In the genomic region with DNA sequence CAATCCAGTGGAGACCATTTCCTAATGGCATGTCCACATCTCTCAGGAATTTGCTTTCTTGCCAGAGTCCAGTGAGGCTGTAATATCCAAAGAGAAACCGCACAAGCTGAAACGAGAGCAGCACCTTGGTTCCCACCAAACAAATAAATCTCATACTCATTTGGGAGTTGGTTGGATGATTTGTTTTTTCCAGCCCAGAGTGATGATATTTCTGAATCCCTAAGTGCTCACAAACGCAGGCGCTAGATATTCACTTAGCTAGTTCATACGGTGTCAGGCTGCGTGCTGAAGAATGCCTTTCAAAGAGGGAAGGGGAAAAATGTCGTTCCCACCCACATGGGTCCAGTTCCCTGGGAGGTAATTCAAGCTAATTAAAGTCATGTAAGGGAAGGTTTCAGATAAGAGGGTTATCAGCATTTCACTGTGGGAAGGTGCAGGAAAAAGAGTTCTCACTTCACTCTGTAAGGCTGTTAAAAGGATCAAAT, we compare ENCODE assay signal across 11 cellular contexts. TPM values are rescaled to one million over a fixed set of nuclear protein-coding genes. Genes with fewer than 3 reads are reported as not detected.
DNase-seq lines count a peak whose midpoint lies in the region; ATAC-seq and TF ChIP-seq lines count a peak whose summit lies in the region.
"Had no signal": no experiment of that assay in that cellular context is flagged by ENCODE, and none has a peak within 500 bp of the region (broad histone marks: within the 10 kb centered on the region; RNA-seq: fewer than 3 reads in every experiment).

No MANE protein-coding gene starts in this region.

- H3K79me2 ChIP-seq in PC-3 (ENCODE audit: low read length) (no peaks in the 10 kb centered on the region), fibroblast of lung (ENCODE audit: control insufficient read depth, insufficient read depth, low read length) (no peaks in the 10 kb centered on the region), neural cell (replicated peaks; ENCODE audit: insufficient read depth, low read length) (no peaks in the 10 kb centered on the region), Karpas-422 (ENCODE audit: low read length) (no peaks in the 10 kb centered on the region)

- peaks cover 17% of the 10 kb centered on the region for H3F3A ChIP-seq in PC-3 (ENCODE audit: low read length, unreplicated experiment)
- no peaks in the 10 kb centered on the region for H3F3A ChIP-seq in neural cell (ENCODE audit: insufficient read depth, low read length, poor library complexity, severe bottlenecking)

- peak overlapping the region; percentile 43 for H3K4me3 ChIP-seq in PC-3 (ENCODE audit: low read length)
- H3K4me3 ChIP-seq in fibroblast of lung (replicated peaks in 1 of 4; ENCODE audit: control extremely low read depth in 1 of 4, insufficient read depth in 1 of 4, low read depth in 3 of 4, low read length in 4 of 4): peak overlapping the region in 1 of 4 experiments; percentile 8
- peak overlapping the region; percentile 5 for H3K4me3 ChIP-seq in neural cell (ENCODE audit: low read length)
- no peak overlapping the region for H3K4me3 ChIP-seq in Karpas-422 (ENCODE audit: low read length)
- H3K4me3 ChIP-seq: BLaER1 treated with 17β-estradiol and CSF1 and Interleukin-3, amounts not matched to agents 10 nM and 100 nM had no signal

- DNase-seq in AG08396 (ENCODE audit: low spot score): peak; percentile 30
- DNase-seq in PC-3: no peak
- peak; percentile 50 to 99 for DNase-seq in fibroblast of lung (ENCODE audit: low read depth in 2 of 2)
- no peak for DNase-seq in caudate nucleus (lab: John Stamatoyannopoulos, UW)
- DNase-seq in Karpas-422: no peak
- no peak for DNase-seq in HPDE6-E6E7 (ENCODE audit: extremely low spot score)
- DNase-seq: activated effector memory CD4-positive, alpha-beta T cell treated with Interleukin-2 at 50 U/mL for 16 hours; NCI-H2081 had no signal

- H2AFZ ChIP-seq in PC-3 (ENCODE audit: low read length) (no peak overlapping the region), fibroblast of lung (ENCODE audit: low read length) (no peak overlapping the region), neural cell (ENCODE audit: low read depth, low read length) (no peak overlapping the region), Karpas-422 (ENCODE audit: low read length) (no peak overlapping the region)

- POLR2A ChIA-PET in PC-3 (lab: Charles Lee; ENCODE audit: unreplicated experiment): interaction anchor here (0.7 kb wide), 1 partner anchor 368 kb away, joined by 4 read pairs; no protein-coding TSS in a partner anchor

- H3K4me1 ChIP-seq in PC-3 (ENCODE audit: insufficient read depth, low read length) (peaks cover 27% of the 10 kb centered on the region), fibroblast of lung (ENCODE audit: control insufficient read depth, extremely low read depth, insufficient read depth, low read length) (no peaks in the 10 kb centered on the region), Karpas-422 (ENCODE audit: low read length) (no peaks in the 10 kb centered on the region)
- H3K4me1 ChIP-seq: BLaER1 treated with 17β-estradiol and CSF1 and Interleukin-3, amounts not matched to agents 10 nM and 100 nM had no signal

- H3K36me3 ChIP-seq in PC-3 (ENCODE audit: low read depth, low read length) (no peaks in the 10 kb centered on the region), fibroblast of lung (ENCODE audit: control insufficient read depth, insufficient read depth, low read length) (no peaks in the 10 kb centered on the region), neural cell (ENCODE audit: insufficient read depth, low read length) (no peaks in the 10 kb centered on the region), Karpas-422 (ENCODE audit: insufficient read depth, low read length) (no peaks in the 10 kb centered on the region)
- H3K36me3 ChIP-seq: BLaER1 treated with 17β-estradiol and CSF1 and Interleukin-3, amounts not matched to agents 10 nM and 100 nM had no signal

- H3K4me2 ChIP-seq in PC-3 (ENCODE audit: low read length) (peak overlapping the region; percentile 81), fibroblast of lung (ENCODE audit: extremely low read depth, insufficient read depth, low read length) (peak overlapping the region; percentile 2), neural cell (ENCODE audit: low read length) (no peak overlapping the region), Karpas-422 (ENCODE audit: low read depth, low read length, poor library complexity, severe bottlenecking) (no peak overlapping the region)
- H3K4me2 ChIP-seq: BLaER1 treated with 17β-estradiol and CSF1 and Interleukin-3, amounts not matched to agents 10 nM and 100 nM had no signal

- no peaks in the 10 kb centered on the region for H4K20me1 ChIP-seq in PC-3 (ENCODE audit: low read length)
- no peaks in the 10 kb centered on the region for H4K20me1 ChIP-seq in fibroblast of lung (ENCODE audit: control insufficient read depth, extremely low read depth, insufficient read depth, low read length)
- no peaks in the 10 kb centered on the region for H4K20me1 ChIP-seq in neural cell (ENCODE audit: insufficient read depth)
- no peaks in the 10 kb centered on the region for H4K20me1 ChIP-seq in Karpas-422 (ENCODE audit: insufficient read depth, low read depth, low read length)
- H4K20me1 ChIP-seq: BLaER1 treated with 17β-estradiol and CSF1 and Interleukin-3, amounts not matched to agents 10 nM and 100 nM had no signal

- H3K27me3 ChIP-seq in PC-3 (ENCODE audit: low read length) (no peaks in the 10 kb centered on the region), fibroblast of lung (ENCODE audit: control insufficient read depth, insufficient read depth, low read length) (no peaks in the 10 kb centered on the region), neural cell (ENCODE audit: insufficient read depth, low read depth, low read length) (no peaks in the 10 kb centered on the region), Karpas-422 (ENCODE audit: low read length) (no peaks in the 10 kb centered on the region)
- H3K27me3 ChIP-seq: BLaER1 treated with 17β-estradiol and CSF1 and Interleukin-3, amounts not matched to agents 10 nM and 100 nM had no signal

- TF ChIP-seq CTCF in PC-3 (conservative IDR thresholded peaks at IDR 0.05; ENCODE audit: low read depth, low read length) (no peak), fibroblast of lung (conservative IDR thresholded peaks at IDR 0.05 in 1 of 2, IDR thresholded peaks at IDR 0.05 in 1 of 2; ENCODE audit: low read depth in 1 of 2, low read length in 2 of 2) (no peak), neural cell (IDR thresholded peaks at IDR 0.05; ENCODE audit: poor library complexity, severe bottlenecking) (no peak)

- intact Hi-C loops in PC-3 (cut with micrococcal nuclease): loop anchor here (1.0 to 5.0 kb wide), 3 partner anchors 80 to 350 kb away; no protein-coding TSS in a partner anchor

- ATAC-seq in PC-3 (peak; percentile 68), HG03095 (IDR thresholded peaks at IDR 0.05; ENCODE audit: unreplicated experiment) (no peak)

- CTCF ChIA-PET in PC-3 (lab: Charles Lee): interaction anchor here (1.0 kb wide), 1 partner anchor 639 kb away, joined by 3 read pairs; no protein-coding TSS in a partner anchor

- H3K27ac ChIP-seq in PC-3 (ENCODE audit: low read length): peak overlapping the region; percentile 98
- no peak overlapping the region for H3K27ac ChIP-seq in fibroblast of lung (ENCODE audit: insufficient read depth, low read length)
- peak overlapping the region; percentile 27 for H3K27ac ChIP-seq in neural cell (ENCODE audit: low read length)
- H3K27ac ChIP-seq in caudate nucleus (ENCODE audit: low read depth, low read length): no peak overlapping the region
- no peak overlapping the region for H3K27ac ChIP-seq in Karpas-422 (ENCODE audit: low read length)
- H3K27ac ChIP-seq: BLaER1 treated with 17β-estradiol and CSF1 and Interleukin-3, amounts not matched to agents 10 nM and 100 nM had no signal

- peak overlapping the region; percentile 90 for H3K9ac ChIP-seq in PC-3 (ENCODE audit: low read length)
- H3K9ac ChIP-seq in fibroblast of lung (ENCODE audit: insufficient read depth, low read length): no peak overlapping the region
- no peak overlapping the region for H3K9ac ChIP-seq in neural cell (ENCODE audit: low read length)
- no peak overlapping the region for H3K9ac ChIP-seq in Karpas-422 (ENCODE audit: low read length)
- H3K9ac ChIP-seq: BLaER1 treated with 17β-estradiol and CSF1 and Interleukin-3, amounts not matched to agents 10 nM and 100 nM had no signal

- H3K9me2 ChIP-seq in PC-3 (replicated peaks; ENCODE audit: low read length): no peaks in the 10 kb centered on the region
- H3K9me2 ChIP-seq in neural cell (ENCODE audit: insufficient read depth, low read length): no peaks in the 10 kb centered on the region
- no peaks in the 10 kb centered on the region for H3K9me2 ChIP-seq in Karpas-422 (replicated peaks; ENCODE audit: insufficient read depth, low read length)

- TF ChIP-seq EP300 in neural cell (conservative IDR thresholded peaks at IDR 0.05; ENCODE audit: poor library complexity, severe bottlenecking): no peak

- BruUV-seq in PC-3 (replicated peaks; lab: Mats Ljungman, UMichigan): no TSS peak

- H3K9me3 ChIP-seq in PC-3 (ENCODE audit: low read length) (no peaks in the 10 kb centered on the region), fibroblast of lung (ENCODE audit: control insufficient read depth, insufficient read depth, low read depth, low read length) (no peaks in the 10 kb centered on the region), neural cell (ENCODE audit: low read length) (no peaks in the 10 kb centered on the region), Karpas-422 (ENCODE audit: low read length) (no peaks in the 10 kb centered on the region)
- H3K9me3 ChIP-seq: BLaER1 treated with 17β-estradiol and CSF1 and Interleukin-3, amounts not matched to agents 10 nM and 100 nM had no signal

- TF ChIP-seq RAD21 in neural cell (conservative IDR thresholded peaks at IDR 0.05): no peak

TF ChIP-seq in neural cell, 6 proteins besides CTCF, POLR2A, EP300 and RAD21 (continues in another document):
- no peak for TF ChIP-seq MXI1 (conservative IDR thresholded peaks at IDR 0.05; ENCODE audit: poor library complexity, severe bottlenecking)

RNA-seq across cellular contexts. Expression of a gene that starts 19.6 kb away (rescaled TPM):
- not detected in 2 replicates for total RNA-seq in PC-3 (2014; rRNA removed)
- 4.1 and 13.6 TPM in 2 replicates for total RNA-seq in fibroblast of lung
- polyA plus RNA-seq in fibroblast of lung: 2.4 and 7.7 TPM in 2 replicates
- 2.1 and 5.9 TPM in 2 replicates for polyA plus RNA-seq in fibroblast of lung (2012)
- 0.16 and 4.9 TPM in 2 replicates for polyA minus RNA-seq in fibroblast of lung (ENCODE audit: low replicate concordance)
- not detected in 2 replicates for polyA plus RNA-seq in neural cell
- not detected in 2 replicates for polyA minus RNA-seq in neural cell
- total RNA-seq in Karpas-422 (2014; rRNA removed; shearing (Covaris generic); ENCODE audit: low replicate concordance): not detected in 2 replicates

Comparison
In these comparisons a context has a peak if more than half of its experiments do, and no peak if none do; other contexts are left out.
1. DNase-seq: peak in AG08396 (single experiment) and fibroblast of lung (2 of 2); none in PC-3 (single experiment), caudate nucleus (0 of 61), Karpas-422 (single experiment) and HPDE6-E6E7 (single experiment).
2. H3K27ac ChIP-seq: peak in PC-3 (single experiment) and neural cell (single experiment); none in fibroblast of lung (single experiment), caudate nucleus (single experiment) and Karpas-422 (single experiment).
3. H3K4me2 ChIP-seq: peak in PC-3 (single experiment) and fibroblast of lung (single experiment); none in neural cell (single experiment) and Karpas-422 (single experiment).